In genomic region chr10:100934084-100934659, GRCh38 we compare ENCODE assay signal across 10 cellular contexts. TPM values are rescaled to one million over a fixed set of nuclear protein-coding genes. Genes with fewer than 3 reads are reported as not detected.
A peak's percentile ranks its signal among the peaks of the same experiment; 100 is the strongest.
DNase-seq lines count a peak whose midpoint lies in the region; ATAC-seq and TF ChIP-seq lines count a peak whose summit lies in the region.
"Had no signal": no experiment of that assay in that cellular context is flagged by ENCODE, and none has a peak within 500 bp of the region (broad histone marks: within the 10 kb centered on the region; RNA-seq: fewer than 3 reads in every experiment).

No MANE protein-coding gene starts in this region.

- no peaks in the 10 kb centered on the region for H3K27me3 Mint-ChIP-seq in glutamatergic neuron (ENCODE audit: unreplicated experiment)
- H3K27me3 Mint-ChIP-seq in activated T-cell treated with anti-CD3 and anti-CD28 coated beads, Interleukin-2, amount 50 U/mL, for 72 hours (ENCODE audit: low read depth): no peaks in the 10 kb centered on the region

- H3K9me3 ChIP-seq in stomach: no peaks in the 10 kb centered on the region

- no peak overlapping the region for H3K27ac ChIP-seq in RWPE1
- no peak overlapping the region for H3K27ac ChIP-seq in stomach

- TF ChIP-seq EP300 in stomach (IDR thresholded peaks at IDR 0.05): no peak

- intact Hi-C loops in stomach (cut with DNase I; ENCODE audit: low total_unique reads): no loop called here

- no peaks in the 10 kb centered on the region for H3K36me3 Mint-ChIP-seq in glutamatergic neuron (ENCODE audit: unreplicated experiment)
- peaks cover 4 to 21% of the 10 kb centered on the region in 2 donors for H3K36me3 Mint-ChIP-seq in activated T-cell treated with anti-CD3 and anti-CD28 coated beads, Interleukin-2, amount 50 U/mL, for 72 hours (ENCODE audit: insufficient read depth in 2 of 2)

- TF ChIP-seq POLR2A in stomach (IDR thresholded peaks at IDR 0.05): no peak

- no peak for ATAC-seq in GM21360 (IDR thresholded peaks at IDR 0.05; ENCODE audit: unreplicated experiment)
- no peak for ATAC-seq in activated T-cell treated with anti-CD3 and anti-CD28 coated beads, Interleukin-2, amount 50 U/mL, for 72 hours (replicated peaks in 1 of 2)

- no peaks in the 10 kb centered on the region for H3K9me3 Mint-ChIP-seq in glutamatergic neuron (ENCODE audit: unreplicated experiment)
- no peaks in the 10 kb centered on the region for H3K9me3 Mint-ChIP-seq in activated T-cell treated with anti-CD3 and anti-CD28 coated beads, Interleukin-2, amount 50 U/mL, for 72 hours

- POLR2A ChIA-PET in RWPE1 (lab: Yijun Ruan, JAX; ENCODE audit: low non-redundant PET): no interaction called here

- H3K4me3 Mint-ChIP-seq in glutamatergic neuron (ENCODE audit: unreplicated experiment): no peak overlapping the region
- no peak overlapping the region for H3K4me3 Mint-ChIP-seq in activated T-cell treated with anti-CD3 and anti-CD28 coated beads, Interleukin-2, amount 50 U/mL, for 72 hours

- H3K4me1 Mint-ChIP-seq in glutamatergic neuron (ENCODE audit: low read depth, unreplicated experiment): no peaks in the 10 kb centered on the region
- no peaks in the 10 kb centered on the region for H3K4me1 Mint-ChIP-seq in activated T-cell treated with anti-CD3 and anti-CD28 coated beads, Interleukin-2, amount 50 U/mL, for 72 hours (ENCODE audit: low read depth)

- 95 to 99% (median 96%) methylated on average over 3 of the region's 3 CpGs for WGBS in stomach, 5 donors

- no peak for DNase-seq in AG09319 (ENCODE audit: extremely low read depth, low read depth)
- DNase-seq in GM20000 (ENCODE audit: low spot score): no peak
- no peak for DNase-seq in RWPE1 (ENCODE audit: low spot score)
- DNase-seq in glutamatergic neuron: no peak
- DNase-seq in stomach: no peak
- no peak for DNase-seq in ecto neural progenitor cell (ENCODE audit: low spot score)
- DNase-seq in activated T-cell treated with anti-CD3 and anti-CD28 coated beads, Interleukin-2, amount 50 U/mL, for 72 hours: no peak
- DNase-seq: NCI-H526 treated with DMSO at 0.1 percent for 48 hours, occipital lobe had no signal

- H3K36me3 ChIP-seq in stomach: peaks cover 50 to 100% (median 99%) of the 10 kb centered on the region in 4 donors

- H3K4me3 ChIP-seq in stomach: no peak overlapping the region

- CTCF ChIA-PET in RWPE1 (lab: Yijun Ruan, JAX): interaction anchor here (0.7 to 1.0 kb wide), 2 partner anchors 15 to 600 kb away, joined by 5 read pairs; no protein-coding TSS in a partner anchor

- H3K4me1 ChIP-seq in stomach: no peaks in the 10 kb centered on the region

- no peak overlapping the region for H3K27ac Mint-ChIP-seq in glutamatergic neuron (ENCODE audit: unreplicated experiment)
- no peak overlapping the region for H3K27ac Mint-ChIP-seq in activated T-cell treated with anti-CD3 and anti-CD28 coated beads, Interleukin-2, amount 50 U/mL, for 72 hours

- TF ChIP-seq CTCF in AG09319 (IDR thresholded peaks at IDR 0.05; ENCODE audit: low read depth, low read length): peak; percentile 42
- TF ChIP-seq CTCF in GM20000 (IDR thresholded peaks at IDR 0.05; ENCODE audit: extremely low read depth, missing control alignments): peak; percentile 33
- peak; percentile 45 for TF ChIP-seq CTCF in RWPE1 (conservative IDR thresholded peaks at IDR 0.05; ENCODE audit: low read depth)
- TF ChIP-seq CTCF in glutamatergic neuron (IDR thresholded peaks at IDR 0.05; ENCODE audit: partially characterized antibody, unreplicated experiment): peak; percentile 55
- TF ChIP-seq CTCF in stomach (IDR thresholded peaks at IDR 0.05): peak in 1 of 7 experiments; percentile 32

- no peaks in the 10 kb centered on the region for H3K27me3 ChIP-seq in stomach

RNA-seq across cellular contexts. Expression of gene SLF2, which starts 21.4 kb away (rescaled TPM):
- total RNA-seq in glutamatergic neuron (ENCODE audit: unreplicated experiment): 35.9 TPM
- 10 to 100 TPM in 4 of 5 donors, 1 to 10 TPM in 1; 2.3 to 49.9 (median 23.3) TPM for total RNA-seq in stomach
- 1 to 10 TPM; 2.3 to 9.0 (median 4.8) TPM for polyA plus RNA-seq in stomach
- total RNA-seq in activated T-cell treated with anti-CD3 and anti-CD28 coated beads, Interleukin-2, amount 50 U/mL, for 72 hours: 10 to 100 TPM; 47.4 to 52.6 TPM

RNA-seq across cellular contexts. Expression of gene SEMA4G, which starts 35.1 kb away (rescaled TPM):
- total RNA-seq in glutamatergic neuron (ENCODE audit: unreplicated experiment) (46.9 TPM), stomach (10 to 100 TPM in 3 of 5 donors, 1 to 10 TPM in 2; 7.6 to 96.3 (median 25.5) TPM)
- 1 to 10 TPM; 5.1 to 6.2 (median 6.1) TPM for polyA plus RNA-seq in stomach
- under 1 TPM; 0.53 to 0.79 TPM for total RNA-seq in activated T-cell treated with anti-CD3 and anti-CD28 coated beads, Interleukin-2, amount 50 U/mL, for 72 hours

RNA-seq across cellular contexts. Expression of gene MRPL43, which starts 53.1 kb away (rescaled TPM):
- 58.2 TPM for total RNA-seq in glutamatergic neuron (ENCODE audit: unreplicated experiment)
- total RNA-seq in stomach: 100 to 1,000 TPM in 1 of 5 donors, 10 to 100 TPM in 4; 29.9 to 243 (median 93.3) TPM
- 100 to 1,000 TPM in 1 of 3 donors, 10 to 100 TPM in 2; 91.2 to 131 (median 98.6) TPM for polyA plus RNA-seq in stomach
- 10 to 100 TPM; 38.2 to 41.7 TPM for total RNA-seq in activated T-cell treated with anti-CD3 and anti-CD28 coated beads, Interleukin-2, amount 50 U/mL, for 72 hours

RNA-seq across cellular contexts. Expression of gene TWNK, which starts 53.2 kb away (rescaled TPM):
- 10.1 TPM for total RNA-seq in glutamatergic neuron (ENCODE audit: unreplicated experiment)
- 10 to 100 TPM in 2 of 5 donors, 1 to 10 TPM in 2, not detected in 1; 4.2 to 30.8 (median 18.0) TPM for total RNA-seq in stomach
- 1 to 10 TPM; 2.3 to 4.8 (median 4.7) TPM for polyA plus RNA-seq in stomach
- total RNA-seq in activated T-cell treated with anti-CD3 and anti-CD28 coated beads, Interleukin-2, amount 50 U/mL, for 72 hours: 10 to 100 TPM; 12.0 to 12.3 TPM

Comparison
In these comparisons a context has a peak if more than half of its experiments do, and no peak if none do; other contexts are left out.
1. RNA of gene SEMA4G, which starts 35.1 kb away (total RNA-seq): 46.9 TPM in glutamatergic neuron (single experiment) and 7.6 to 96.3 TPM in stomach; 0.53 to 0.79 TPM in activated T-cell treated with anti-CD3 and anti-CD28 coated beads, Interleukin-2, amount 50 U/mL, for 72 hours; every median in the first group is over 4 times any median in the second.